In genomic region chr18:41967680-41968079, GRCh38 we compare ENCODE assay signal across 26 cellular contexts. TPM values are rescaled to one million over a fixed set of nuclear protein-coding genes. Genes with fewer than 3 reads are reported as not detected.
DNase-seq lines count a peak whose midpoint lies in the region; ATAC-seq and TF ChIP-seq lines count a peak whose summit lies in the region.
"Had no signal": no experiment of that assay in that cellular context is flagged by ENCODE, and none has a peak within 500 bp of the region (broad histone marks: within the 10 kb centered on the region; RNA-seq: fewer than 3 reads in every experiment).

No MANE protein-coding gene starts in this region.

- peaks cover 29% of the 10 kb centered on the region for H3K36me3 ChIP-seq in left ventricle myocardium inferior
- H3K36me3 ChIP-seq in CD8-positive, alpha-beta memory T cell (ENCODE audit: insufficient read depth, low read length), result peaks cover 15% of the 10 kb centered on the region
- H3K36me3 ChIP-seq: BE2C had no signal

- peaks cover 4 to 81% (median 19%) of the 10 kb centered on the region in 3 donors for H3K36me3 Mint-ChIP-seq in CD8-positive, alpha-beta memory T cell

- H3K27ac Mint-ChIP-seq in CD8-positive, alpha-beta memory T cell, result peak overlapping the region in 2 of 8 donors; percentile 37 to 50
- H3K27ac Mint-ChIP-seq: activated naive CD8-positive, alpha-beta T cell treated with anti-CD3 and anti-CD28 coated beads, Interleukin-2, amount 50 U/mL, for 24 hours; dendritic cell treated with granulocyte-macrophage colony-stimulating factor and Interleukin-4, amounts not matched to agents 40 ng/mL and 50 ng/mL, for 4 days; GM23338 had no signal

- POLR2A ChIA-PET in CD8-positive, alpha-beta memory T cell (lab: Charles Lee), result no interaction called here

- no peaks in the 10 kb centered on the region for H3K27me3 Mint-ChIP-seq in CD8-positive, alpha-beta memory T cell
- H3K27me3 Mint-ChIP-seq: activated naive CD8-positive, alpha-beta T cell treated with anti-CD3 and anti-CD28 coated beads, Interleukin-2, amount 50 U/mL, for 24 hours; dendritic cell treated with granulocyte-macrophage colony-stimulating factor and Interleukin-4, amounts not matched to agents 40 ng/mL and 50 ng/mL, for 4 days had no signal

- DNase-seq in Right ventricle myocardium superior (no peak), left ventricle myocardium inferior (no peak), astrocyte of the spinal cord (ENCODE audit: low read depth, low spot score) (peak; percentile 29), inferior parietal cortex (ENCODE audit: extremely low spot score) (peak; percentile 33), AG08395 (ENCODE audit: low spot score) (no peak)
- no peak for DNase-seq in CD8-positive, alpha-beta memory T cell
- no peak for DNase-seq in stimulated activated CD4-positive, alpha-beta T cell treated with anti-CD3 and anti-CD28 coated beads, Interleukin-15, amount 100 ng/mL, for 24 hours
- DNase-seq: activated CD4-positive, alpha-beta T cell treated with anti-CD3 and anti-CD28 coated beads, Interleukin-2, amount 50 U/mL, for 48 hours; activated effector memory CD4-positive, alpha-beta T cell treated with anti-CD3 and anti-CD28 coated beads, Interleukin-2, amount 50 U/mL, for 16 hours; activated naive CD8-positive, alpha-beta T cell treated with anti-CD3 and anti-CD28 coated beads, Interleukin-2, amount 50 U/mL, for 24 hours; BE2C; brain microvascular endothelial cell; Karpas-422; left lung; NCI-H1092 treated with DMSO at 0.1 percent for 48 hours; NCI-H2081; nephron progenitor cell; Peyer's patch; stimulated activated CD4-positive, alpha-beta T cell treated with anti-CD3 and anti-CD28 coated beads, Interleukin-2, amount 100 ng/mL, for 48 hours; stimulated activated naive CD4-positive, alpha-beta T cell; T-helper 2 cell; WERI-Rb-1 had no signal

- peak; percentile 71 for ATAC-seq in Right ventricle myocardium superior (ENCODE audit: poor library complexity)
- ATAC-seq: activated naive CD8-positive, alpha-beta T cell treated with anti-CD3 and anti-CD28 coated beads, Interleukin-2, amount 50 U/mL, for 24 hours; GM23338; left lung had no signal

- no peaks in the 10 kb centered on the region for H3K9me3 ChIP-seq in left ventricle myocardium inferior (replicated peaks)
- no peaks in the 10 kb centered on the region for H3K9me3 ChIP-seq in CD8-positive, alpha-beta memory T cell (ENCODE audit: low read length)
- H3K9me3 ChIP-seq: BE2C, left lung, Peyer's patch, tibial nerve had no signal

- peaks cover 58 to 83% (median 71%) of the 10 kb centered on the region in 3 donors for H3K4me1 Mint-ChIP-seq in CD8-positive, alpha-beta memory T cell
- H3K4me1 Mint-ChIP-seq: GM23338 had no signal

- H3K4me3 ChIP-seq in left ventricle myocardium inferior, result no peak overlapping the region
- no peak overlapping the region for H3K4me3 ChIP-seq in astrocyte of the spinal cord (ENCODE audit: low read depth, low read length)
- no peak overlapping the region for H3K4me3 ChIP-seq in CD8-positive, alpha-beta memory T cell (ENCODE audit: low read length)
- H3K4me3 ChIP-seq: GM23338, left lung, Peyer's patch, tibial nerve had no signal

- in situ Hi-C loops in astrocyte of the spinal cord (cut with HindIII; ENCODE audit: low sequenced_read_pairs), result no loop called here

- no peak overlapping the region for H3K4me3 Mint-ChIP-seq in CD8-positive, alpha-beta memory T cell
- H3K4me3 Mint-ChIP-seq: activated naive CD8-positive, alpha-beta T cell treated with anti-CD3 and anti-CD28 coated beads, Interleukin-2, amount 50 U/mL, for 24 hours; dendritic cell treated with granulocyte-macrophage colony-stimulating factor and Interleukin-4, amounts not matched to agents 40 ng/mL and 50 ng/mL, for 4 days; GM23338; nephron progenitor cell had no signal

- H3K4me1 ChIP-seq in left ventricle myocardium inferior, result peaks cover 46% of the 10 kb centered on the region
- peaks cover 10% of the 10 kb centered on the region for H3K4me1 ChIP-seq in CD8-positive, alpha-beta memory T cell (ENCODE audit: insufficient read depth, low read length)
- H3K4me1 ChIP-seq: BE2C, Peyer's patch had no signal

- no peaks in the 10 kb centered on the region for H3K27me3 ChIP-seq in left ventricle myocardium inferior (ENCODE audit: low read depth)
- H3K27me3 ChIP-seq in CD8-positive, alpha-beta memory T cell (ENCODE audit: insufficient read depth, low read length, poor library complexity, severe bottlenecking), result no peaks in the 10 kb centered on the region
- H3K27me3 ChIP-seq: BE2C, brain microvascular endothelial cell, left lung, Peyer's patch, tibial nerve had no signal

- CTCF ChIA-PET in CD8-positive, alpha-beta memory T cell (lab: Charles Lee), result no interaction called here

- H3K27ac ChIP-seq in left ventricle myocardium inferior (replicated peaks) (no peak overlapping the region), temporal lobe (ENCODE audit: low read depth, low read length) (peak overlapping the region; percentile 44)
- H3K27ac ChIP-seq in CD8-positive, alpha-beta memory T cell (ENCODE audit: low read depth, low read length), result no peak overlapping the region
- H3K27ac ChIP-seq: brain microvascular endothelial cell, left lung, Peyer's patch, tibial nerve, WERI-Rb-1 had no signal

- intact Hi-C loops in Right ventricle myocardium superior (cut with DNase I), result no loop called here
- intact Hi-C loops in left ventricle myocardium inferior (cut with micrococcal nuclease), result no loop called here

- H3K9me3 Mint-ChIP-seq in CD8-positive, alpha-beta memory T cell, result no peaks in the 10 kb centered on the region
- H3K9me3 Mint-ChIP-seq: activated naive CD8-positive, alpha-beta T cell treated with anti-CD3 and anti-CD28 coated beads, Interleukin-2, amount 50 U/mL, for 24 hours; dendritic cell treated with granulocyte-macrophage colony-stimulating factor and Interleukin-4, amounts not matched to agents 40 ng/mL and 50 ng/mL, for 4 days; GM23338; nephron progenitor cell had no signal

- TF ChIP-seq CTCF in left ventricle myocardium inferior (IDR thresholded peaks at IDR 0.05; ENCODE audit: borderline replicate concordance) (no peak), astrocyte of the spinal cord (IDR thresholded peaks at IDR 0.05; ENCODE audit: low read depth, low read length) (no peak)

RNA-seq across cellular contexts. Expression of gene PIK3C3, which starts 12.6 kb away (rescaled TPM):
- total RNA-seq in Right ventricle myocardium superior, result 26.5 TPM
- 33.2 TPM for total RNA-seq in left ventricle myocardium inferior
- 58.8 TPM for total RNA-seq in temporal lobe
- total RNA-seq in CD8-positive, alpha-beta memory T cell, result 10 to 100 TPM; 43.6 to 50.7 TPM
- 39.8 TPM for polyA plus RNA-seq in CD8-positive, alpha-beta memory T cell

Comparison
In these comparisons a context has a peak if more than half of its experiments do, and no peak if none do; other contexts are left out.
1. DNase-seq: peak in astrocyte of the spinal cord (single experiment) and inferior parietal cortex (single experiment); none in Right ventricle myocardium superior (single experiment), left ventricle myocardium inferior (single experiment), AG08395 (single experiment), CD8-positive, alpha-beta memory T cell (0 of 5) and stimulated activated CD4-positive, alpha-beta T cell treated with anti-CD3 and anti-CD28 coated beads, Interleukin-15, amount 100 ng/mL, for 24 hours (single experiment).